ENCODE assay signal across 2 cellular contexts in the genomic region with DNA sequence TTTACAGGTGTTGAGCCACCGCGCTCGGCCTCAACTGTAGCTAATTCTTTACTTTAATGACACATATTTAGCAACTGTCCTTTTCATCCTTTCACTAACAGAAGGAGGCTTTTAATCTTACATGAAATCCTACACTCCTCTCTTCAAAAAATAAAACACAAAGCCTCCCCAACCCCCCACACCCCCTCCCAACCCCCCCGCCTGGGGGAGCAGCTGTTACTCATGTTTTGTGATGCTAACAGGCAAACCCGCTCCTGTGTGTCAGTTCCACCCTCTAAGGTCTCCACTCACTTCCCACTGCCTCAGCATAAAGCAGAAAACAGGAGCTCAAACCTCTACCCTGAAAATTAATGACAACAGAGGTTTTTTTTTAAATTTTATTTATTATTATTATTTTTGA.
TF ChIP-seq lines count a peak whose summit lies in the region.

No MANE protein-coding gene starts in this region.

TF ChIP-seq in K562, 482 proteins besides CTCF, POLR2A, EP300 and RAD21:
- TF ChIP-seq SMAD4 (CRISPR knock-in tag; conservative IDR thresholded peaks at IDR 0.05) (no peak), ILF3 (IDR thresholded peaks at IDR 0.05; ENCODE audit: borderline replicate concordance) (no peak)
- TF ChIP-seq, protein P1, sequence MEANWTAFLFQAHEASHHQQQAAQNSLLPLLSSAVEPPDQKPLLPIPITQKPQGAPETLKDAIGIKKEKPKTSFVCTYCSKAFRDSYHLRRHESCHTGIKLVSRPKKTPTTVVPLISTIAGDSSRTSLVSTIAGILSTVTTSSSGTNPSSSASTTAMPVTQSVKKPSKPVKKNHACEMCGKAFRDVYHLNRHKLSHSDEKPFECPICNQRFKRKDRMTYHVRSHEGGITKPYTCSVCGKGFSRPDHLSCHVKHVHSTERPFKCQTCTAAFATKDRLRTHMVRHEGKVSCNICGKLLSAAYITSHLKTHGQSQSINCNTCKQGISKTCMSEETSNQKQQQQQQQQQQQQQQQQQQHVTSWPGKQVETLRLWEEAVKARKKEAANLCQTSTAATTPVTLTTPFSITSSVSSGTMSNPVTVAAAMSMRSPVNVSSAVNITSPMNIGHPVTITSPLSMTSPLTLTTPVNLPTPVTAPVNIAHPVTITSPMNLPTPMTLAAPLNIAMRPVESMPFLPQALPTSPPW (CRISPR knock-in tag; IDR thresholded peaks at IDR 0.05) = peak; percentile 73

TF ChIP-seq in HepG2, 621 proteins besides CTCF, POLR2A, EP300 and RAD21:
- TF ChIP-seq, protein P2, sequence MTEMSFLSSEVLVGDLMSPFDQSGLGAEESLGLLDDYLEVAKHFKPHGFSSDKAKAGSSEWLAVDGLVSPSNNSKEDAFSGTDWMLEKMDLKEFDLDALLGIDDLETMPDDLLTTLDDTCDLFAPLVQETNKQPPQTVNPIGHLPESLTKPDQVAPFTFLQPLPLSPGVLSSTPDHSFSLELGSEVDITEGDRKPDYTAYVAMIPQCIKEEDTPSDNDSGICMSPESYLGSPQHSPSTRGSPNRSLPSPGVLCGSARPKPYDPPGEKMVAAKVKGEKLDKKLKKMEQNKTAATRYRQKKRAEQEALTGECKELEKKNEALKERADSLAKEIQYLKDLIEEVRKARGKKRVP (CRISPR knock-in tag; IDR thresholded peaks at IDR 0.05) = no peak
- no peak for TF ChIP-seq ZNF331 (CRISPR knock-in tag; IDR thresholded peaks at IDR 0.05)
- TF ChIP-seq TCF7 (IDR thresholded peaks at IDR 0.05; ENCODE audit: low read depth) = no peak
TF ChIP-seq in HepG2: peak in this region for 0.
